19 cellular contexts compared by ENCODE assay signal in genomic region chr5:132204736-132205135, GRCh38. TPM values are rescaled to one million over a fixed set of nuclear protein-coding genes. Genes with fewer than 3 reads are reported as not detected.
DNase-seq lines count a peak whose midpoint lies in the region; ATAC-seq, FAIRE-seq and TF ChIP-seq lines count a peak whose summit lies in the region.
"Had no signal": no experiment of that assay in that cellular context is flagged by ENCODE, and none has a peak within 500 bp of the region (broad histone marks: within the 10 kb centered on the region; RNA-seq: fewer than 3 reads in every experiment).

No MANE protein-coding gene starts in this region.

- H3K27ac ChIP-seq in BLaER1 treated with 17β-estradiol and CSF1 and Interleukin-3, amounts not matched to agents 10 nM and 100 nM = peak overlapping the region in 6 of 11 experiments; percentile 66 to 91 (median 84); a peak in 12 of 22 replicates
- H3K27ac ChIP-seq in body of pancreas (peak overlapping the region; percentile 83 to 96 (median 90)), aorta (ENCODE audit: low read depth in 1 of 2, low read length in 2 of 2) (no peak overlapping the region)

- no peaks in the 10 kb centered on the region for H3K27me3 ChIP-seq in BLaER1 treated with 17β-estradiol and CSF1 and Interleukin-3, amounts not matched to agents 10 nM and 100 nM
- H3K27me3 ChIP-seq in body of pancreas = no peaks in the 10 kb centered on the region
- no peaks in the 10 kb centered on the region for H3K27me3 ChIP-seq in aorta (ENCODE audit: control insufficient read depth in 1 of 2, insufficient read depth in 2 of 2, low read length in 1 of 2)

- no peak overlapping the region for H3K27ac Mint-ChIP-seq in nephron
- H3K27ac Mint-ChIP-seq: CD14-positive monocyte had no signal

- peak overlapping the region in 4 of 11 experiments; percentile 48 to 75 (median 74); a peak in 8 of 22 replicates for H3K9ac ChIP-seq in BLaER1 treated with 17β-estradiol and CSF1 and Interleukin-3, amounts not matched to agents 10 nM and 100 nM

- H3K9me3 ChIP-seq in BLaER1 treated with 17β-estradiol and CSF1 and Interleukin-3, amounts not matched to agents 10 nM and 100 nM (replicated peaks in 1 of 11) = no peaks in the 10 kb centered on the region
- H3K9me3 ChIP-seq in body of pancreas = no peaks in the 10 kb centered on the region
- H3K9me3 ChIP-seq in aorta (ENCODE audit: control insufficient read depth, low read length) = no peaks in the 10 kb centered on the region

- DNase-seq in NAMALWA (ENCODE audit: low spot score) = peak; percentile 43
- peak in 1 of 4 donors; percentile 30 for DNase-seq in body of pancreas
- DNase-seq in KBM-7 = no peak
- no peak for DNase-seq in aorta
- DNase-seq in GM12891 (ENCODE audit: insufficient read length, low spot score) = no peak
- DNase-seq: ACHN, GDM1, KG1, MV-4-11, NCI-H1417, NCI-H187 treated with DMSO at 0.1 percent for 48 hours, NCI-H2227 treated with DMSO at 0.1 percent for 48 hours, NCI-H510A treated with DMSO at 0.1 percent for 48 hours, SW 1271 had no signal

- peaks cover 26 to 98% (median 93%) of the 10 kb centered on the region in 10 experiments for H3K4me1 ChIP-seq in BLaER1 treated with 17β-estradiol and CSF1 and Interleukin-3, amounts not matched to agents 10 nM and 100 nM
- H3K4me1 ChIP-seq in body of pancreas (peaks cover 59% of the 10 kb centered on the region), aorta (ENCODE audit: control insufficient read depth in 1 of 2, insufficient read depth in 2 of 2, low read length in 2 of 2) (no peaks in the 10 kb centered on the region)

- peaks cover 3% of the 10 kb centered on the region for H3K27me3 Mint-ChIP-seq in nephron (ENCODE audit: low read depth)

- in situ Hi-C loops in KBM-7 (cut with MboI; ENCODE audit: low pct_unique_long_range_greater_than_20kb, low sequenced_read_pairs) = no loop called here

- H3K9me3 Mint-ChIP-seq in nephron = no peaks in the 10 kb centered on the region

- H3K36me3 Mint-ChIP-seq in nephron (ENCODE audit: low read depth) = peaks cover 50% of the 10 kb centered on the region
- H3K36me3 Mint-ChIP-seq: CD14-positive monocyte had no signal

- H4K20me1 ChIP-seq in BLaER1 treated with 17β-estradiol and CSF1 and Interleukin-3, amounts not matched to agents 10 nM and 100 nM = no peaks in the 10 kb centered on the region

- TF ChIP-seq CTCF in body of pancreas (IDR thresholded peaks at IDR 0.05) (no peak), nephron (IDR thresholded peaks at IDR 0.05; ENCODE audit: unreplicated experiment in 3 of 3) (no peak)

- intact Hi-C loops in body of pancreas (cut with DNase I) (no loop called here), aorta (cut with DNase I) (no loop called here)

- ATAC-seq in body of pancreas = no peak
- ATAC-seq in GM18873 (IDR thresholded peaks at IDR 0.05; ENCODE audit: low FRiP score, unreplicated experiment) = no peak
- ATAC-seq in aorta (ENCODE audit: low FRiP score) = no peak

- peaks cover 2 to 62% (median 15%) of the 10 kb centered on the region in 11 experiments; a peak in 18 of 22 replicates for H3K36me3 ChIP-seq in BLaER1 treated with 17β-estradiol and CSF1 and Interleukin-3, amounts not matched to agents 10 nM and 100 nM
- H3K36me3 ChIP-seq in body of pancreas (replicated peaks in 1 of 2; ENCODE audit: insufficient read depth in 1 of 2, low read depth in 2 of 2) = peaks cover 0 to 3% of the 10 kb centered on the region in 2 donors
- peaks cover under 1 to 8% of the 10 kb centered on the region in 2 donors for H3K36me3 ChIP-seq in aorta (ENCODE audit: control insufficient read depth in 1 of 2, insufficient read depth in 2 of 2, low read length in 1 of 2)

- peak overlapping the region in 1 of 10 experiments; percentile 37; a peak in 1 of 20 replicates for H3K4me3 ChIP-seq in BLaER1 treated with 17β-estradiol and CSF1 and Interleukin-3, amounts not matched to agents 10 nM and 100 nM
- no peak overlapping the region for H3K4me3 ChIP-seq in body of pancreas
- H3K4me3 ChIP-seq in aorta (ENCODE audit: low read length in 2 of 2) = no peak overlapping the region

- TF ChIP-seq POLR2A in body of pancreas (IDR thresholded peaks at IDR 0.05) = no peak
- TF ChIP-seq POLR2A in GM12891 (IDR thresholded peaks at IDR 0.05; ENCODE audit: low read depth, low read length) = no peak

- peak overlapping the region; percentile 17 to 96 (median 80); a peak in 20 of 22 replicates for H3K4me2 ChIP-seq in BLaER1 treated with 17β-estradiol and CSF1 and Interleukin-3, amounts not matched to agents 10 nM and 100 nM

- WGBS in body of pancreas, 2 donors = 67 to 100% methylated on average over 2 of the region's 2 CpGs
- 91 to 94% methylated on average over 2 of the region's 2 CpGs for WGBS in aorta, 2 donors

- FAIRE-seq in GM12891 (lab: Jason Lieb, UNC) = no peak
- FAIRE-seq: H1 had no signal

- H3K4me3 Mint-ChIP-seq in nephron = peak overlapping the region in 2 of 3 experiments; percentile 85 to 93
- H3K4me3 Mint-ChIP-seq: CD14-positive monocyte had no signal

- peaks cover 61% of the 10 kb centered on the region for H3K4me1 Mint-ChIP-seq in nephron

TF ChIP-seq in GM12891, 5 proteins besides CTCF, POLR2A, EP300 and RAD21:
- no peak for TF ChIP-seq POLR2AphosphoS5 (IDR thresholded peaks at IDR 0.05; ENCODE audit: low read depth, low read length)
- TF ChIP-seq POU2F2 (IDR thresholded peaks at IDR 0.05; ENCODE audit: low read depth, low read length) = no peak
- no peak for TF ChIP-seq TAF1 (IDR thresholded peaks at IDR 0.05; ENCODE audit: low read depth, low read length)
- no peak for TF ChIP-seq SPI1 (IDR thresholded peaks at IDR 0.05; ENCODE audit: low read depth, low read length)
- no peak for TF ChIP-seq PAX5 (IDR thresholded peaks at IDR 0.05; ENCODE audit: insufficient read depth, low read length, severe bottlenecking)

RNA-seq across cellular contexts. Expression of gene P4HA2, which starts 22.9 kb away (rescaled TPM):
- total RNA-seq in body of pancreas (10 to 100 TPM; 32.3 to 57.9 TPM), aorta (10 to 100 TPM; 39.8 to 68.1 TPM)
- 10 to 100 TPM; 19.2 to 29.5 TPM for polyA plus RNA-seq in aorta
- polyA plus RNA-seq in GM12891 (2012; ENCODE audit: low read depth, missing spikeins) = 17.0 TPM

RNA-seq across cellular contexts. Expression of gene PDLIM4, which starts 52.8 kb away (rescaled TPM):
- total RNA-seq in body of pancreas (1 to 10 TPM; 4.2 to 4.3 TPM), aorta (10 to 100 TPM; 51.5 to 70.9 TPM)
- polyA plus RNA-seq in aorta = 10 to 100 TPM; 12.8 to 23.3 TPM
- 0.74 TPM for polyA plus RNA-seq in GM12891 (2012; ENCODE audit: low read depth, missing spikeins)
- polyA plus RNA-seq: CD14-positive monocyte had no signal

Comparison
In these comparisons a context has a peak if more than half of its experiments do, and no peak if none do; other contexts are left out.
1. H3K27ac ChIP-seq: peak in BLaER1 treated with 17β-estradiol and CSF1 and Interleukin-3, amounts not matched to agents 10 nM and 100 nM (6 of 11) and body of pancreas (4 of 4); none in aorta (0 of 2).
2. RNA of gene PDLIM4, which starts 52.8 kb away (total RNA-seq): 51.5 to 70.9 TPM in aorta; 4.2 to 4.3 TPM in body of pancreas; every median in the first group is over 4 times any median in the second.